19 cellular contexts compared by ENCODE assay signal in genomic region chr3:78666458-78666800, GRCh38.
DNase-seq lines count a peak whose midpoint lies in the region; ATAC-seq and TF ChIP-seq lines count a peak whose summit lies in the region.
"Had no signal": no experiment of that assay in that cellular context is flagged by ENCODE, and none has a peak within 500 bp of the region (broad histone marks: within the 10 kb centered on the region; RNA-seq: fewer than 3 reads in every experiment).

No MANE protein-coding gene starts in this region.

- H3K4me1 ChIP-seq in PC-9 (replicated peaks; ENCODE audit: insufficient read depth): peaks cover 18% of the 10 kb centered on the region
- H3K4me1 ChIP-seq: BE2C, prostate gland had no signal

- POLR2A ChIA-PET in PC-9 (lab: Charles Lee; ENCODE audit: unreplicated experiment): interaction anchor here (0.7 kb wide), 1 partner anchor 320 kb away, joined by 3 read pairs; no protein-coding TSS in a partner anchor

- ATAC-seq in HG02973 (IDR thresholded peaks at IDR 0.05; ENCODE audit: unreplicated experiment) (no peak), HG02623 (IDR thresholded peaks at IDR 0.05; ENCODE audit: unreplicated experiment) (no peak)
- ATAC-seq: GM23338; HepG2; naive thymus-derived CD4-positive, alpha-beta T cell had no signal

- TF ChIP-seq CTCF in PC-9 (conservative IDR thresholded peaks at IDR 0.05) (no peak), choroid plexus epithelial cell (conservative IDR thresholded peaks at IDR 0.05; ENCODE audit: low read depth, low read length) (no peak)

- H4K20me1 ChIP-seq in PC-9 (ENCODE audit: insufficient read depth): no peaks in the 10 kb centered on the region

- no peak overlapping the region for H3K27ac ChIP-seq in PC-9
- H3K27ac ChIP-seq: prostate gland had no signal

- DNase-seq in ELR (ENCODE audit: low read depth) (peak; percentile 74), PC-9 (peak in 1 of 2 experiments; percentile 73), choroid plexus epithelial cell (ENCODE audit: low read depth) (peak; percentile 64), non-pigmented ciliary epithelial cell (ENCODE audit: low read depth) (peak; percentile 74), NCI-H748 treated with DMSO at 0.1 percent for 48 hours (lab: John Stamatoyannopoulos, UW) (no peak)
- no peak for DNase-seq in stimulated activated CD4-positive, alpha-beta T cell treated with anti-CD3 and anti-CD28 coated beads, Interleukin-4, amount 100 ng/mL, for 4 hours
- DNase-seq: activated gamma-delta T cell; aorta; BE2C; DMS 273 treated with DMSO at 0.1 percent for 48 hours; naive thymus-derived CD4-positive, alpha-beta T cell; NCI-H2107; NCI-H774 had no signal

- intact Hi-C loops in PC-9 (cut with micrococcal nuclease; ENCODE audit: unreplicated experiment): no loop called here

- no peaks in the 10 kb centered on the region for H3K9me3 ChIP-seq in PC-9 (ENCODE audit: insufficient read depth, low read depth)
- H3K9me3 ChIP-seq: BE2C, prostate gland had no signal

- H3F3A ChIP-seq in PC-9 (ENCODE audit: insufficient read depth, low read depth): no peaks in the 10 kb centered on the region

- BruUV-seq in PC-9 (replicated peaks; lab: Mats Ljungman, UMichigan): no TSS peak

- H2AFZ ChIP-seq in PC-9: 0 out of 2 replicates have a peak overlapping the region, but pooled peaks have one; percentile 36
- H2AFZ ChIP-seq: GM23338 had no signal

- H3K4me3 ChIP-seq in PC-9 (no peak overlapping the region), choroid plexus epithelial cell (ENCODE audit: low read depth, low read length) (no peak overlapping the region)
- H3K4me3 ChIP-seq: GM23338, lung, prostate gland had no signal

- H3K4me2 ChIP-seq in PC-9: peak overlapping the region; percentile 61
- H3K4me2 ChIP-seq: GM23338 had no signal

- no peaks in the 10 kb centered on the region for H3K79me2 ChIP-seq in PC-9 (ENCODE audit: low read depth)

- no peaks in the 10 kb centered on the region for H3K36me3 ChIP-seq in PC-9 (ENCODE audit: low read depth)
- H3K36me3 ChIP-seq: BE2C, prostate gland had no signal

- H3K9me2 ChIP-seq in PC-9 (ENCODE audit: insufficient read depth): no peaks in the 10 kb centered on the region

- CTCF ChIA-PET in PC-9 (lab: Charles Lee): no interaction called here

- no peaks in the 10 kb centered on the region for H3K27me3 ChIP-seq in PC-9 (ENCODE audit: insufficient read depth, low read depth)
- H3K27me3 ChIP-seq: BE2C had no signal

Comparison
In these comparisons a context has a peak if more than half of its experiments do, and no peak if none do; other contexts are left out.
1. DNase-seq: peak in ELR (single experiment), choroid plexus epithelial cell (single experiment) and non-pigmented ciliary epithelial cell (single experiment); none in stimulated activated CD4-positive, alpha-beta T cell treated with anti-CD3 and anti-CD28 coated beads, Interleukin-4, amount 100 ng/mL, for 4 hours (0 of 2) and NCI-H748 treated with DMSO at 0.1 percent for 48 hours (single experiment).